ENCODE assay signal across 13 cellular contexts in the genomic region with DNA sequence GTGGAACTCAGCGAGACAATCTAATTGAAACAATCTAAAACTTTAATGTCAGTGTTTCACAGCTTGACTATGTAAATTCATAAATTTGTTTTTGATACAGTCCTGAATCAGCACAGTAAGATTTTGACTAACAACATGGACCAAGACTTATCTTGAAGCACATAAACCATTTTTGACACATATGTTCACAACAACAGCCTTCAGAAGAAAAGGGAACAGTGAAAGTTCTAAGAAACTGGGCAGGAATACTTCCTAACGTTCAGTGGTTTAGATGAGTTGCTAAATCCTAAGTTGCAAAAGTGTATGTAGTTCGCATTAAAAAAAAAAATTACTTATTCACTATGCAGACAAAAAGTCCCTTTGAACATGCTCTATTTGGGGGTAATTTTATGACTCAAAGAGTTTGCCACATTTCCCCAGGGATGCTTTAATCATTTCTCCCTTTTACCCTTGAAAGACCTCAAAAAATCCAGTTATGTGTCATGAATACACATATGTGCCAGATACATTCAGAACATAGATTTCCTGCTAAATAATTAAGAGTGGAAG.
DNase-seq lines count a peak whose midpoint lies in the region; ATAC-seq lines count a peak whose summit lies in the region.
"Had no signal": no experiment of that assay in that cellular context is flagged by ENCODE, and none has a peak within 500 bp of the region (broad histone marks: within the 10 kb centered on the region; RNA-seq: fewer than 3 reads in every experiment).

No MANE protein-coding gene starts in this region.

- peak overlapping the region in 4 of 11 experiments; percentile 13 to 50 (median 33); a peak in 4 of 22 replicates for H3K9ac ChIP-seq in BLaER1 treated with 17β-estradiol and CSF1 and Interleukin-3, amounts not matched to agents 10 nM and 100 nM

- H3K9me3 ChIP-seq in BLaER1 treated with 17β-estradiol and CSF1 and Interleukin-3, amounts not matched to agents 10 nM and 100 nM (replicated peaks in 1 of 11), result peaks cover 20 to 32% (median 24%) of the 10 kb centered on the region in 11 experiments

- no peak overlapping the region for H3K4me3 ChIP-seq in BLaER1 treated with 17β-estradiol and CSF1 and Interleukin-3, amounts not matched to agents 10 nM and 100 nM
- H3K4me3 ChIP-seq: esophagus squamous epithelium had no signal

- H3K27me3 ChIP-seq in BLaER1 treated with 17β-estradiol and CSF1 and Interleukin-3, amounts not matched to agents 10 nM and 100 nM, result no peaks in the 10 kb centered on the region
- H3K27me3 ChIP-seq: esophagus squamous epithelium had no signal

- H4K20me1 ChIP-seq in BLaER1 treated with 17β-estradiol and CSF1 and Interleukin-3, amounts not matched to agents 10 nM and 100 nM, result no peaks in the 10 kb centered on the region

- H3K4me2 ChIP-seq in BLaER1 treated with 17β-estradiol and CSF1 and Interleukin-3, amounts not matched to agents 10 nM and 100 nM, result peak overlapping the region; percentile 43 to 81 (median 59); a peak in 21 of 22 replicates

- peak; percentile 49 for DNase-seq in SKM-1 treated with dmso at 0.1 percent for 144 hours (lab: John Stamatoyannopoulos, UW; ENCODE audit: unreplicated experiment)
- DNase-seq in A172 (ENCODE audit: low spot score), result no peak
- DNase-seq in stimulated activated CD4-positive, alpha-beta T cell treated with anti-CD3 and anti-CD28 coated beads, Interleukin-4, amount 100 ng/mL, for 4 hours, result no peak
- no peak for DNase-seq in COR-L47 (lab: John Stamatoyannopoulos, UW)
- DNase-seq in activated CD4-positive, alpha-beta T cell treated with anti-CD3 and anti-CD28 coated beads for 1 hour, result no peak
- DNase-seq: activated gamma-delta T cell, Calu3, esophagus squamous epithelium, naive B cell had no signal

- ATAC-seq in GM19328 (IDR thresholded peaks at IDR 0.05; ENCODE audit: unreplicated experiment) (peak; percentile 46), HG03045 (IDR thresholded peaks at IDR 0.05; ENCODE audit: unreplicated experiment) (peak; percentile 48)
- ATAC-seq: Panc1 had no signal

- H3K36me3 ChIP-seq in BLaER1 treated with 17β-estradiol and CSF1 and Interleukin-3, amounts not matched to agents 10 nM and 100 nM, result no peaks in the 10 kb centered on the region
- H3K36me3 ChIP-seq: esophagus squamous epithelium had no signal

- H3K27ac ChIP-seq in BLaER1 treated with 17β-estradiol and CSF1 and Interleukin-3, amounts not matched to agents 10 nM and 100 nM, result peak overlapping the region in 9 of 11 experiments; percentile 9 to 75 (median 69); a peak in 18 of 22 replicates
- H3K27ac ChIP-seq: esophagus squamous epithelium had no signal

- H3K4me1 ChIP-seq in BLaER1 treated with 17β-estradiol and CSF1 and Interleukin-3, amounts not matched to agents 10 nM and 100 nM, result peaks cover 11 to 24% (median 18%) of the 10 kb centered on the region in 10 experiments
- H3K4me1 ChIP-seq: esophagus squamous epithelium had no signal
